ENCODE assay signal across 6 cellular contexts in the genomic region with DNA sequence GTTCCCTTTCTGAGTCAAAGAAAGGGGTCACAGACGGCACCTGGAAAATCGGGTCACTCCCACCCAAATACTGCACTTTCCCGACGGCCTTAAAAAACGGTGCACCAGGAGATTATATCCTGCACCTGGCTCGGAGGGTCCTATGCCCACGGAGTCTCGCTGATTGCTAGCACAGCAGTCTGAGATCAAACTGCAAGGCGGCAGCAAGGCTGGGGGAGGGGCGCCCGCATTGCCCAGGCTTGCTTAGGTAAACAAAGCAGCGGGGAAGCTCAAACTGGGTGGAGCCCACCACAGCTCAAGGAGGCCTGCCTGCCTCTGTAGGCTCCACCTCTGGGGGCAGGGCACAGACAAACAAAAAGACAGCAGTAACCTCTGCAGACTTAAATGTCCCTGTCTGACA.
A peak's percentile ranks its signal among the peaks of the same experiment; 100 is the strongest.
DNase-seq lines count a peak whose midpoint lies in the region; ATAC-seq, FAIRE-seq and TF ChIP-seq lines count a peak whose summit lies in the region.
"Not testable (repeated sequence)": the region's sequence is repeated elsewhere in the genome, so short reads cannot be mapped to it uniquely, and the experiment has no call there.

No MANE protein-coding gene starts in this region.

- not testable (repeated sequence) for TF ChIP-seq CTCF in A549 (IDR thresholded peaks at IDR 0.05); Caco-2 (IDR thresholded peaks at IDR 0.05; ENCODE audit: insufficient read depth in 1 of 2, low read depth in 1 of 2, low read length in 1 of 2, severe bottlenecking in 1 of 2, unreplicated experiment in 1 of 2); KMS-11 (conservative IDR thresholded peaks at IDR 0.05; ENCODE audit: low read depth, low read length); PC-9 (conservative IDR thresholded peaks at IDR 0.05); WTC11 (IDR thresholded peaks at IDR 0.05)

- 20% methylated on average over 2 of the region's 12 CpGs for WGBS in A549 (ENCODE audit: missing lambda C conversion rate)

- not testable (repeated sequence) for FAIRE-seq in A549 (lab: Jason Lieb, UNC)

- H3K36me3 Mint-ChIP-seq in Caco-2 (ENCODE audit: insufficient read depth, unreplicated experiment) = not testable (repeated sequence)
- H3K36me3 Mint-ChIP-seq in WTC11 = peaks cover 15% of the 10 kb centered on the region

- H3K4me2 ChIP-seq in A549 = not testable (repeated sequence)
- H3K4me2 ChIP-seq in KMS-11 = peak overlapping the region; percentile 88; the same call in 1 of the 2 replicates
- H3K4me2 ChIP-seq in PC-9 = peak overlapping the region; percentile 68

- H3K27me3 Mint-ChIP-seq in Caco-2 (ENCODE audit: insufficient read depth, unreplicated experiment); WTC11 (ENCODE audit: low read depth): not testable (repeated sequence)

- BruUV-seq in Caco-2 (replicated peaks; lab: Mats Ljungman, UMichigan); PC-9 (replicated peaks; lab: Mats Ljungman, UMichigan): not testable (repeated sequence)

- H3K9me2 ChIP-seq in PC-9 (ENCODE audit: insufficient read depth) = not testable (repeated sequence)

- intact Hi-C loops in Caco-2 (cut with micrococcal nuclease; ENCODE audit: unreplicated experiment); PC-9 (cut with micrococcal nuclease; ENCODE audit: unreplicated experiment): not testable (repeated sequence)

- H3K9me3 ChIP-seq in A549; Caco-2; PC-9 (ENCODE audit: insufficient read depth, low read depth): not testable (repeated sequence)

- CTCF ChIA-PET in A549 (lab: Yijun Ruan, JAX); Caco-2 (lab: Charles Lee); PC-9 (lab: Charles Lee); WTC11 (lab: Charles Lee): not testable (repeated sequence)

- H3K27ac ChIP-seq in A549, PC-9: not testable (repeated sequence)
- H3K27ac ChIP-seq in KMS-11 = peak overlapping the region; percentile 91

- peak overlapping the region; percentile 88 for H3K9ac ChIP-seq in KMS-11

- not testable (repeated sequence) for TF ChIP-seq EP300 in A549 (IDR thresholded peaks at IDR 0.05)

- TF ChIP-seq RAD21 in A549 (conservative IDR thresholded peaks at IDR 0.05 in 1 of 2, IDR thresholded peaks at IDR 0.05 in 1 of 2) = not testable (repeated sequence)

- TF ChIP-seq POLR2A in A549 (IDR thresholded peaks at IDR 0.05; ENCODE audit: low read length) = not testable (repeated sequence)

- not testable (repeated sequence) for H3K79me2 ChIP-seq in KMS-11 (ENCODE audit: insufficient read depth, low read depth); PC-9 (ENCODE audit: low read depth)

- H3K27ac Mint-ChIP-seq in Caco-2 (ENCODE audit: unreplicated experiment); WTC11: not testable (repeated sequence)

- H4K20me1 ChIP-seq in KMS-11 (ENCODE audit: insufficient read depth); PC-9 (ENCODE audit: insufficient read depth): not testable (repeated sequence)

- POLR2A ChIA-PET in A549 (lab: Yijun Ruan, JAX); Caco-2 (lab: Charles Lee); PC-9 (lab: Charles Lee; ENCODE audit: unreplicated experiment); WTC11 (lab: Charles Lee): not testable (repeated sequence)

- H3K4me1 Mint-ChIP-seq in Caco-2 (ENCODE audit: low read depth, unreplicated experiment); WTC11: not testable (repeated sequence)

- H3K36me3 ChIP-seq in Caco-2 (ENCODE audit: control insufficient read depth, insufficient read depth, low read length); KMS-11 (ENCODE audit: insufficient read depth); PC-9 (ENCODE audit: low read depth): not testable (repeated sequence)

- H2AFZ ChIP-seq in KMS-11 (ENCODE audit: low read depth) (peak overlapping the region; percentile 93), PC-9 (peak overlapping the region; percentile 74; the same call in 1 of the 2 replicates)

- not testable (repeated sequence) for ATAC-seq in A549, WTC11

- peak overlapping the region; percentile 53 for H3K4me3 Mint-ChIP-seq in Caco-2 (ENCODE audit: unreplicated experiment)
- not testable (repeated sequence) for H3K4me3 Mint-ChIP-seq in WTC11

- not testable (repeated sequence) for H3K27me3 ChIP-seq in Caco-2 (replicated peaks; ENCODE audit: control insufficient read depth, insufficient read depth, low read length); KMS-11 (ENCODE audit: insufficient read depth, low read depth); PC-9 (ENCODE audit: insufficient read depth, low read depth)

- not testable (repeated sequence) for H3F3A ChIP-seq in PC-9 (ENCODE audit: insufficient read depth, low read depth)

- H3K9me3 Mint-ChIP-seq in Caco-2 (ENCODE audit: unreplicated experiment) = not testable (repeated sequence)
- H3K9me3 Mint-ChIP-seq in WTC11 = peaks cover 20% of the 10 kb centered on the region

- H3K4me1 ChIP-seq in A549; Caco-2; PC-9 (replicated peaks; ENCODE audit: insufficient read depth): not testable (repeated sequence)
- H3K4me1 ChIP-seq in KMS-11 (ENCODE audit: low read depth, poor library complexity, severe bottlenecking) = peaks cover 25% of the 10 kb centered on the region

- DNase-seq in A549 (ENCODE audit: low read depth in 1 of 2, low spot score in 1 of 2) = not testable (repeated sequence)
- DNase-seq in Caco-2 (peak; percentile 38 to 48), NCI-H69 (lab: John Stamatoyannopoulos, UW) (peak; percentile 55), PC-9 (peak in 1 of 2 experiments; percentile 66), WTC11 (ENCODE audit: low spot score) (peak; percentile 55)

- H3K4me3 ChIP-seq in A549 = peak overlapping the region; percentile 29; the same call in 2 of the 3 replicates
- not testable (repeated sequence) for H3K4me3 ChIP-seq in Caco-2 (ENCODE audit: low read depth, low read length); KMS-11 (IDR thresholded peaks at IDR 0.05; ENCODE audit: insufficient read depth, low read depth, low read length)
- H3K4me3 ChIP-seq in PC-9 = peak overlapping the region; percentile 55; the same call in 1 of the 2 replicates
